32 cellular contexts compared by ENCODE assay signal in genomic region chr6:159916752-159917151, GRCh38. TPM values are rescaled to one million over a fixed set of nuclear protein-coding genes. Genes with fewer than 3 reads are reported as not detected.
DNase-seq lines count a peak whose midpoint lies in the region; ATAC-seq, FAIRE-seq and TF ChIP-seq lines count a peak whose summit lies in the region.
"Had no signal": no experiment of that assay in that cellular context is flagged by ENCODE, and none has a peak within 500 bp of the region (broad histone marks: within the 10 kb centered on the region; RNA-seq: fewer than 3 reads in every experiment).

No MANE protein-coding gene starts in this region.

- H3K4me3 Mint-ChIP-seq in activated CD8-positive, alpha-beta T cell treated with anti-CD3 and anti-CD28 coated beads for 36 hours, result no peak overlapping the region
- no peak overlapping the region for H3K4me3 Mint-ChIP-seq in chondrocyte (ENCODE audit: unreplicated experiment)
- H3K4me3 Mint-ChIP-seq: CD4-positive, alpha-beta memory T cell had no signal

- peaks cover 10% of the 10 kb centered on the region for H3K27me3 Mint-ChIP-seq in activated CD8-positive, alpha-beta T cell treated with anti-CD3 and anti-CD28 coated beads for 36 hours
- H3K27me3 Mint-ChIP-seq in chondrocyte (ENCODE audit: low read depth), result peaks cover 1% of the 10 kb centered on the region

- no peak for ATAC-seq in GM21390 (IDR thresholded peaks at IDR 0.05; ENCODE audit: unreplicated experiment)
- no peak for ATAC-seq in activated CD8-positive, alpha-beta T cell treated with anti-CD3 and anti-CD28 coated beads for 36 hours
- ATAC-seq in left colon, result no peak
- ATAC-seq: K562 had no signal

- intact Hi-C loops in activated CD8-positive, alpha-beta T cell treated with anti-CD3 and anti-CD28 coated beads for 36 hours (cut with micrococcal nuclease), result no loop called here
- intact Hi-C loops in left colon (cut with DNase I, micrococcal nuclease), result no loop called here

- H3K9me3 Mint-ChIP-seq in activated CD8-positive, alpha-beta T cell treated with anti-CD3 and anti-CD28 coated beads for 36 hours, result no peaks in the 10 kb centered on the region
- H3K9me3 Mint-ChIP-seq in chondrocyte (ENCODE audit: low read depth), result no peaks in the 10 kb centered on the region

- FAIRE-seq in GM12892 (lab: Jason Lieb, UNC), result peak; percentile 21
- FAIRE-seq: G401.6, K562 had no signal

- no peak for TF ChIP-seq POLR2A in GM12892 (IDR thresholded peaks at IDR 0.05; ENCODE audit: low read depth, low read length)

- TF ChIP-seq CTCF in GM12865 (IDR thresholded peaks at IDR 0.05; ENCODE audit: insufficient read depth, low read depth, low read length, missing control alignments) (no peak), chondrocyte (IDR thresholded peaks at IDR 0.05) (no peak)
- TF ChIP-seq CTCF in activated CD8-positive, alpha-beta T cell treated with anti-CD3 and anti-CD28 coated beads for 36 hours (IDR thresholded peaks at IDR 0.05), result no peak

- H3K4me1 Mint-ChIP-seq in activated CD8-positive, alpha-beta T cell treated with anti-CD3 and anti-CD28 coated beads for 36 hours (ENCODE audit: low read depth), result no peaks in the 10 kb centered on the region
- H3K4me1 Mint-ChIP-seq in chondrocyte (ENCODE audit: low read depth), result peaks cover 15% of the 10 kb centered on the region

- no peaks in the 10 kb centered on the region for H3K36me3 Mint-ChIP-seq in activated CD8-positive, alpha-beta T cell treated with anti-CD3 and anti-CD28 coated beads for 36 hours (ENCODE audit: low read depth)
- no peaks in the 10 kb centered on the region for H3K36me3 Mint-ChIP-seq in chondrocyte (ENCODE audit: low read depth)

- no peak overlapping the region for H3K27ac Mint-ChIP-seq in activated CD8-positive, alpha-beta T cell treated with anti-CD3 and anti-CD28 coated beads for 36 hours
- H3K27ac Mint-ChIP-seq in chondrocyte (ENCODE audit: unreplicated experiment), result no peak overlapping the region
- H3K27ac Mint-ChIP-seq: CD4-positive, alpha-beta memory T cell had no signal

- DNase-seq in GM12865 (ENCODE audit: low read depth) (peak; percentile 30), GM12892 (ENCODE audit: insufficient read length) (no peak), RPMI7951 (ENCODE audit: low read depth) (peak; percentile 25), myocyte (ENCODE audit: low read depth) (peak; percentile 63), left colon (no peak), chondrocyte (ENCODE audit: low spot score) (no peak)
- DNase-seq in activated CD8-positive, alpha-beta T cell treated with anti-CD3 and anti-CD28 coated beads for 36 hours, result no peak
- DNase-seq: C1 segment of cervical spinal cord; Caco-2; CD4-positive, alpha-beta memory T cell; GM23248; H7; MV-4-11; NCI-H1105 treated with DMSO at 0.1 percent for 48 hours; NCI-H1694; NCI-H2029 treated with DMSO at 0.1 percent for 48 hours; NCI-H2171; NCI-H345; NCI-H510A treated with DMSO at 0.1 percent for 48 hours; NCI-H748 treated with DMSO at 0.1 percent for 48 hours; NK-92 treated with Interleukin-12 subunit alpha and Interleukin-12 subunit beta, amount 100 ng/mL, for 24 hours; PC-9; Right ventricle myocardium superior; RPMI8226 had no signal

- POLR2A ChIA-PET in activated CD8-positive, alpha-beta T cell treated with anti-CD3 and anti-CD28 coated beads for 36 hours (lab: Charles Lee), result no interaction called here

- peak overlapping the region; percentile 5; the same call in 1 of the 2 replicates for H3K4me3 ChIP-seq in GM12865 (ENCODE audit: low read depth, low read length)
- H3K4me3 ChIP-seq: GM23248, K562, PC-9, SJSA1 had no signal

- CTCF ChIA-PET in activated CD8-positive, alpha-beta T cell treated with anti-CD3 and anti-CD28 coated beads for 36 hours (lab: Charles Lee), result no interaction called here

RNA-seq across cellular contexts. Expression of gene MAS1, which starts 26.0 kb away (rescaled TPM):
- polyA plus RNA-seq in GM12892 (2012; ENCODE audit: missing spikeins), result not detected
- total RNA-seq in RPMI7951 (2014; rRNA removed; shearing (Covaris generic)), result not detected in 2 replicates
- total RNA-seq in myocyte, result under 0.01 TPM in 1 of 2 replicates, not detected in the other
- polyA plus RNA-seq in myocyte (2012), result 0.03 TPM
- total RNA-seq in activated CD8-positive, alpha-beta T cell treated with anti-CD3 and anti-CD28 coated beads for 36 hours, result not detected
- not detected for total RNA-seq in left colon
- total RNA-seq in chondrocyte, result not detected in 3 replicates
- total RNA-seq: A673; Caco-2; CD4-positive, alpha-beta memory T cell; GM23248; H7; HT-29; K562; LHCN-M2; MCF 10A; PC-9; Right ventricle myocardium superior; SJSA1 had no signal
- polyA plus RNA-seq: CD4-positive, alpha-beta memory T cell; GM23248; K562 had no signal

RNA-seq across cellular contexts. Expression of gene IGF2R, which starts 52.1 kb away (rescaled TPM):
- 20.1 TPM for polyA plus RNA-seq in GM12892 (2012; ENCODE audit: missing spikeins)
- total RNA-seq in RPMI7951 (2014; rRNA removed; shearing (Covaris generic)), result 32.4 and 36.2 TPM in 2 replicates
- total RNA-seq in myocyte (81.3 and 85.3 TPM in 2 replicates), left colon (100 to 1,000 TPM in 1 of 2 donors, 10 to 100 TPM in 1; 97.3 to 100 TPM), chondrocyte (205 to 247 TPM (median 242 TPM) in 3 replicates)
- polyA plus RNA-seq in myocyte (2012), result 146 TPM
- total RNA-seq in activated CD8-positive, alpha-beta T cell treated with anti-CD3 and anti-CD28 coated beads for 36 hours, result 10 to 100 TPM; 81.7 to 82.4 TPM

Comparison
In these comparisons a context has a peak if more than half of its experiments do, and no peak if none do; other contexts are left out.
1. DNase-seq: peak in GM12865 (single experiment), RPMI7951 (single experiment) and myocyte (single experiment); none in GM12892 (single experiment), activated CD8-positive, alpha-beta T cell treated with anti-CD3 and anti-CD28 coated beads for 36 hours (single experiment), left colon (0 of 2) and chondrocyte (single experiment).